16 cellular contexts compared by ENCODE assay signal in genomic region chr11:114773541-114774338, GRCh38.
DNase-seq lines count a peak whose midpoint lies in the region; ATAC-seq, FAIRE-seq and TF ChIP-seq lines count a peak whose summit lies in the region.
"Had no signal": no experiment of that assay in that cellular context is flagged by ENCODE, and none has a peak within 500 bp of the region (broad histone marks: within the 10 kb centered on the region; RNA-seq: fewer than 3 reads in every experiment).

No MANE protein-coding gene starts in this region.

- H4K8ac ChIP-seq in H1 (ENCODE audit: extremely low read depth, insufficient read depth, low read length), result no peak overlapping the region

- no peak overlapping the region for H2AK5ac ChIP-seq in H1 (ENCODE audit: low read depth, low read length)

- H3K9ac ChIP-seq in H1 (replicated peaks in 1 of 4; ENCODE audit: extremely low read depth in 1 of 4, low read depth in 3 of 4, low read length in 3 of 4) (no peak overlapping the region), iPS-18a (ENCODE audit: low read length) (no peak overlapping the region)

- no peak overlapping the region for H3K23ac ChIP-seq in H1 (ENCODE audit: insufficient read length)

- no peak overlapping the region for H3K27ac ChIP-seq in GM23338 (ENCODE audit: low read depth)
- no peak overlapping the region for H3K27ac ChIP-seq in H1 (ENCODE audit: low read depth, low read length)
- no peak overlapping the region for H3K27ac ChIP-seq in iPS-18a (ENCODE audit: low read length)
- H3K27ac ChIP-seq: PC-9, SJCRH30 had no signal

- POLR2A ChIA-PET in H1 (lab: Charles Lee; ENCODE audit: partially characterized antibody), result no interaction called here

- TF ChIP-seq RAD21 in H1 (IDR thresholded peaks at IDR 0.05 in 1 of 2, conservative IDR thresholded peaks at IDR 0.05 in 1 of 2; ENCODE audit: low read depth in 2 of 2, low read length in 2 of 2), result no peak

- H4K91ac ChIP-seq in H1 (replicated peaks; ENCODE audit: insufficient read length, low read length), result no peak overlapping the region

- H3K4me3 ChIP-seq in GM23338 (no peak overlapping the region), H1 (ENCODE audit: extremely low read depth in 1 of 4, insufficient read depth in 2 of 4, low read depth in 3 of 4, low read length in 4 of 4) (peak overlapping the region in 1 of 4 experiments; percentile 26; a peak in 1 of 8 replicates), iPS-18a (ENCODE audit: low read length) (peak overlapping the region; percentile 7)
- H3K4me3 ChIP-seq: GM12878, PC-9, SJCRH30 had no signal

- H3K4ac ChIP-seq in H1 (replicated peaks; ENCODE audit: insufficient read length, low read depth, low read length), result no peak overlapping the region

- H3K14ac ChIP-seq in H1 (ENCODE audit: insufficient read length), result no peak overlapping the region

- no peak overlapping the region for H4K5ac ChIP-seq in H1 (ENCODE audit: insufficient read length, low read depth, low read length)

- H3K79me1 ChIP-seq in H1 (ENCODE audit: low read depth, low read length), result no peaks in the 10 kb centered on the region

- 70% methylated on average over 8 of the region's 8 CpGs; no CpG with 5 or more reads in 1 of the 2 experiments for WGBS in H1 (ENCODE audit: extremely low coverage in 1 of 2, insufficient coverage in 1 of 2, insufficient read length in 1 of 2, insufficient replicate concordance in 2 of 2, low coverage in 1 of 2, low lambda C conversion rate in 2 of 2, missing lambda C conversion rate in 1 of 2), 2 experiments

- no peak overlapping the region for H2BK15ac ChIP-seq in H1 (ENCODE audit: low read length)

- H3K27ac Mint-ChIP-seq in GM23338, result no peak overlapping the region
- H3K27ac Mint-ChIP-seq: CD14-positive monocyte; CD8-positive, alpha-beta memory T cell had no signal

- H3K79me2 ChIP-seq in GM23338 (replicated peaks; ENCODE audit: insufficient read depth) (no peaks in the 10 kb centered on the region), H1 (ENCODE audit: control insufficient read depth in 1 of 2, insufficient read depth in 2 of 2, low read length in 2 of 2) (no peaks in the 10 kb centered on the region)

- peak overlapping the region; percentile 62; the same call in 1 of the 2 replicates for H2BK12ac ChIP-seq in H1 (ENCODE audit: low read depth, low read length)

- peak; percentile 24 for FAIRE-seq in H1 (lab: Jason Lieb, UNC)
- FAIRE-seq: GM12878 had no signal

- H3K4me2 ChIP-seq in GM23338 (peak overlapping the region; percentile 53), H1 (ENCODE audit: insufficient read depth in 1 of 2, low read depth in 2 of 2, low read length in 2 of 2) (peak overlapping the region; percentile 22 to 57; a peak in 3 of 4 replicates)
- H3K4me2 ChIP-seq: PC-9 had no signal

- H3K9me3 Mint-ChIP-seq in GM23338, result no peaks in the 10 kb centered on the region; the same call in 2 of the 3 replicates
- H3K9me3 Mint-ChIP-seq: CD14-positive monocyte had no signal

- DNase-seq in GM23338 (ENCODE audit: low spot score) (peak; percentile 17), NCI-H82 treated with DMSO at 0.1 percent for 48 hours (lab: John Stamatoyannopoulos, UW; ENCODE audit: unreplicated experiment) (peak; percentile 32), H1 (ENCODE audit: low read depth in 1 of 2, low spot score in 2 of 2) (no peak), NCI-H128 (lab: John Stamatoyannopoulos, UW; ENCODE audit: unreplicated experiment) (no peak), NCI-H510A treated with DMSO at 0.1 percent for 48 hours (lab: John Stamatoyannopoulos, UW) (no peak)
- DNase-seq: 8988T; CD8-positive, alpha-beta memory T cell; GDM1 had no signal

- H3K56ac ChIP-seq in H1 (replicated peaks; ENCODE audit: insufficient read length, low read depth, low read length), result no peak overlapping the region

- H3K4me1 ChIP-seq in GM23338 (ENCODE audit: insufficient read depth), result peaks cover 13% of the 10 kb centered on the region
- peaks cover 4 to 14% (median 10%) of the 10 kb centered on the region in 4 experiments; a peak in 4 of 7 replicates for H3K4me1 ChIP-seq in H1 (replicated peaks in 1 of 4; ENCODE audit: control insufficient read depth in 3 of 4, insufficient read depth in 4 of 4, low read length in 3 of 4)
- peaks cover 13% of the 10 kb centered on the region for H3K4me1 ChIP-seq in iPS-18a (ENCODE audit: control insufficient read depth, low read depth, low read length)
- H3K4me1 ChIP-seq: SJCRH30 had no signal

- H3K36me3 ChIP-seq in GM23338 (ENCODE audit: insufficient read depth) (no peaks in the 10 kb centered on the region), H1 (ENCODE audit: control insufficient read depth in 2 of 4, insufficient read depth in 4 of 4, low read length in 3 of 4) (no peaks in the 10 kb centered on the region), iPS-18a (ENCODE audit: control insufficient read depth, low read depth, low read length) (no peaks in the 10 kb centered on the region)
- H3K36me3 ChIP-seq: BE2C, SJCRH30 had no signal

- ATAC-seq in GM23338, result peak; percentile 73
- no peak for ATAC-seq in HG02870 (IDR thresholded peaks at IDR 0.05; ENCODE audit: unreplicated experiment)
- ATAC-seq in HG02678 (IDR thresholded peaks at IDR 0.05; ENCODE audit: unreplicated experiment), result no peak

- H2AFZ ChIP-seq in GM23338 (peak overlapping the region; percentile 30; the same call in 1 of the 2 replicates), H1 (ENCODE audit: low read length) (no peak overlapping the region)
- H2AFZ ChIP-seq: PC-9 had no signal

- no peak overlapping the region for H3K18ac ChIP-seq in H1 (ENCODE audit: extremely low read depth, low read length)

- no peaks in the 10 kb centered on the region for H3K9me3 ChIP-seq in H1 (ENCODE audit: insufficient read depth in 2 of 2, low read depth in 1 of 2, low read length in 1 of 2)
- no peaks in the 10 kb centered on the region for H3K9me3 ChIP-seq in iPS-18a (ENCODE audit: control insufficient read depth, low read depth, low read length)
- H3K9me3 ChIP-seq: BE2C, SJCRH30 had no signal

- H3K4me3 Mint-ChIP-seq in GM23338, result no peak overlapping the region
- H3K4me3 Mint-ChIP-seq: CD14-positive monocyte; CD8-positive, alpha-beta memory T cell had no signal

- H3K36me3 Mint-ChIP-seq in GM23338 (ENCODE audit: low read depth), result no peaks in the 10 kb centered on the region
- H3K36me3 Mint-ChIP-seq: CD14-positive monocyte; CD8-positive, alpha-beta memory T cell had no signal

- TF ChIP-seq CTCF in GM23338 (conservative IDR thresholded peaks at IDR 0.05; ENCODE audit: low read depth in 2 of 2) (no peak), H1 (IDR thresholded peaks at IDR 0.05; ENCODE audit: control extremely low read depth in 1 of 3, insufficient read depth in 1 of 3, low read depth in 1 of 3, low read length in 3 of 3) (no peak)

- peaks cover 6% of the 10 kb centered on the region for H3K27me3 Mint-ChIP-seq in GM23338 (ENCODE audit: insufficient read depth, low read depth, poor library complexity)

- peak overlapping the region; percentile 33 for H2BK120ac ChIP-seq in H1 (replicated peaks; ENCODE audit: low read depth, low read length)

- no peak for TF ChIP-seq EP300 in H1 (IDR thresholded peaks at IDR 0.05; ENCODE audit: borderline replicate concordance in 1 of 2, low read depth in 2 of 2, low read length in 2 of 2)

- CTCF ChIA-PET in H1 (lab: Charles Lee; ENCODE audit: partially characterized antibody), result interaction anchor here (0.6 to 3.8 kb wide), 68 partner anchors 8 to 1334 kb away, joined by 3 to 30 read pairs (median 4); no protein-coding TSS in a partner anchor

- TF ChIP-seq POLR2A in H1 (IDR thresholded peaks at IDR 0.05; ENCODE audit: control extremely low read depth in 1 of 2, low read depth in 2 of 2, low read length in 2 of 2), result no peak

- no peaks in the 10 kb centered on the region for H3F3A ChIP-seq in GM23338 (replicated peaks; ENCODE audit: low read depth)

- no peaks in the 10 kb centered on the region for H3K23me2 ChIP-seq in H1 (ENCODE audit: low read depth, low read length)

- H4K20me1 ChIP-seq in GM23338 (replicated peaks; ENCODE audit: insufficient read depth), result no peaks in the 10 kb centered on the region
- no peaks in the 10 kb centered on the region for H4K20me1 ChIP-seq in H1 (replicated peaks in 1 of 2; ENCODE audit: control insufficient read depth in 1 of 2, insufficient read depth in 2 of 2, low read length in 2 of 2)

- peaks cover 16% of the 10 kb centered on the region for H3K4me1 Mint-ChIP-seq in GM23338
- H3K4me1 Mint-ChIP-seq: CD14-positive monocyte; CD8-positive, alpha-beta memory T cell had no signal

- H2BK5ac ChIP-seq in H1 (ENCODE audit: low read depth, low read length), result no peak overlapping the region

- peaks cover 4% of the 10 kb centered on the region; the same call in 1 of the 2 replicates for H3K27me3 ChIP-seq in GM23338 (ENCODE audit: insufficient read depth)
- peaks cover 0 to 11% (median 5%) of the 10 kb centered on the region in 4 experiments; a peak in 5 of 7 replicates for H3K27me3 ChIP-seq in H1 (replicated peaks in 1 of 4; ENCODE audit: control insufficient read depth in 3 of 4, extremely low read depth in 1 of 4, insufficient read depth in 3 of 4, low read length in 3 of 4)
- peaks cover 22% of the 10 kb centered on the region for H3K27me3 ChIP-seq in iPS-18a (ENCODE audit: control insufficient read depth, insufficient read depth, low read length)
- H3K27me3 ChIP-seq: BE2C, SJCRH30 had no signal

- H3K9me2 ChIP-seq in GM23338 (ENCODE audit: insufficient read depth), result no peaks in the 10 kb centered on the region; the same call in 1 of the 2 replicates

- no peak overlapping the region for H2BK20ac ChIP-seq in H1 (ENCODE audit: low read length)

TF ChIP-seq in GM23338, 12 proteins besides CTCF, POLR2A, EP300 and RAD21 (continues in another document):
- TF ChIP-seq ZNF331 (CRISPR knock-in tag; IDR thresholded peaks at IDR 0.05; ENCODE audit: low read depth), result no peak
- no peak for TF ChIP-seq CREB1 (CRISPR knock-in tag; IDR thresholded peaks at IDR 0.05; ENCODE audit: low read depth)
- TF ChIP-seq ZNF114 (CRISPR knock-in tag; IDR thresholded peaks at IDR 0.05), result no peak

TF ChIP-seq in H1, 55 proteins besides CTCF, POLR2A, EP300 and RAD21 (continues in another document):
- peak in 1 of 2 experiments; percentile 68 for TF ChIP-seq BCL11A (IDR thresholded peaks at IDR 0.05; ENCODE audit: low read depth in 2 of 2, low read length in 2 of 2)
- no peak for TF ChIP-seq SP4 (IDR thresholded peaks at IDR 0.05; ENCODE audit: low read length)

Comparison
In these comparisons a context has a peak if more than half of its experiments do, and no peak if none do; other contexts are left out.
1. DNase-seq: peak in GM23338 (single experiment) and NCI-H82 treated with DMSO at 0.1 percent for 48 hours (single experiment); none in H1 (0 of 2), NCI-H128 (single experiment) and NCI-H510A treated with DMSO at 0.1 percent for 48 hours (single experiment).